Comparison of ENCODE assay signal across 8 cellular contexts in genomic region chr6:37705239-37706051, GRCh38. TPM values are rescaled to one million over a fixed set of nuclear protein-coding genes. Genes with fewer than 3 reads are reported as not detected.
DNase-seq lines count a peak whose midpoint lies in the region; ATAC-seq and TF ChIP-seq lines count a peak whose summit lies in the region.

No MANE protein-coding gene starts in this region.

- CTCF ChIA-PET in naive thymus-derived CD4-positive, alpha-beta T cell (lab: Charles Lee): interaction anchor here (0.6 to 1.2 kb wide), 3 partner anchors 14 to 164 kb away, joined by 3 to 4 read pairs (median 3); no protein-coding TSS in a partner anchor

- POLR2A ChIA-PET in naive thymus-derived CD4-positive, alpha-beta T cell (lab: Charles Lee): interaction anchor here (0.6 kb wide), 2 partner anchors 146 to 540 kb away, joined by 4 to 7 read pairs; no protein-coding TSS in a partner anchor

- H3K27me3 Mint-ChIP-seq in activated T-cell treated with anti-CD3 and anti-CD28 coated beads, Interleukin-2, amount 50 U/mL, for 72 hours (ENCODE audit: low read depth): no peaks in the 10 kb centered on the region
- peaks cover 0 to 39% (median 0%) of the 10 kb centered on the region in 5 donors for H3K27me3 Mint-ChIP-seq in naive thymus-derived CD4-positive, alpha-beta T cell

- intact Hi-C loops in naive thymus-derived CD4-positive, alpha-beta T cell (cut with micrococcal nuclease): loop anchor here (1.0 to 10.0 kb wide), 7 partner anchors 85 to 969 kb away; no protein-coding TSS in a partner anchor

- peak; percentile 88 to 90 for ATAC-seq in activated T-cell treated with anti-CD3 and anti-CD28 coated beads, Interleukin-2, amount 50 U/mL, for 72 hours (replicated peaks in 1 of 2)
- peak; percentile 86 for ATAC-seq in naive thymus-derived CD4-positive, alpha-beta T cell
- no peak for ATAC-seq in HG02973 (IDR thresholded peaks at IDR 0.05; ENCODE audit: unreplicated experiment)

- peak overlapping the region; percentile 20 for H3K4me2 ChIP-seq in fibroblast of lung (ENCODE audit: extremely low read depth, insufficient read depth, low read length)

- H3K27ac ChIP-seq in fibroblast of lung (ENCODE audit: insufficient read depth, low read length): no peak overlapping the region
- H3K27ac ChIP-seq in naive thymus-derived CD4-positive, alpha-beta T cell (ENCODE audit: low read depth, low read length): peak overlapping the region; percentile 46

- no peaks in the 10 kb centered on the region for H3K9me3 Mint-ChIP-seq in activated T-cell treated with anti-CD3 and anti-CD28 coated beads, Interleukin-2, amount 50 U/mL, for 72 hours
- H3K9me3 Mint-ChIP-seq in naive thymus-derived CD4-positive, alpha-beta T cell: no peaks in the 10 kb centered on the region

- H3K4me3 Mint-ChIP-seq in activated T-cell treated with anti-CD3 and anti-CD28 coated beads, Interleukin-2, amount 50 U/mL, for 72 hours: peak overlapping the region; percentile 78 to 82
- H3K4me3 Mint-ChIP-seq in naive thymus-derived CD4-positive, alpha-beta T cell: peak overlapping the region; percentile 79 to 90 (median 86)

- no peaks in the 10 kb centered on the region for H3K27me3 ChIP-seq in fibroblast of lung (ENCODE audit: control insufficient read depth, insufficient read depth, low read length)
- no peaks in the 10 kb centered on the region for H3K27me3 ChIP-seq in naive thymus-derived CD4-positive, alpha-beta T cell (ENCODE audit: control insufficient read depth in 2 of 2, insufficient read depth in 2 of 2, low read length in 2 of 2)

- H3K27ac Mint-ChIP-seq in activated T-cell treated with anti-CD3 and anti-CD28 coated beads, Interleukin-2, amount 50 U/mL, for 72 hours: no peak overlapping the region
- H3K27ac Mint-ChIP-seq in naive thymus-derived CD4-positive, alpha-beta T cell: peak overlapping the region; percentile 55 to 91 (median 82)

- H3K9ac ChIP-seq in fibroblast of lung (ENCODE audit: insufficient read depth, low read length): no peak overlapping the region

- H3K4me1 Mint-ChIP-seq in activated T-cell treated with anti-CD3 and anti-CD28 coated beads, Interleukin-2, amount 50 U/mL, for 72 hours (ENCODE audit: low read depth): peaks cover 16% of the 10 kb centered on the region
- peaks cover 10 to 17% (median 14%) of the 10 kb centered on the region in 7 donors for H3K4me1 Mint-ChIP-seq in naive thymus-derived CD4-positive, alpha-beta T cell

- H3K4me1 ChIP-seq in fibroblast of lung (ENCODE audit: control insufficient read depth, extremely low read depth, insufficient read depth, low read length): peaks cover 5% of the 10 kb centered on the region
- H3K4me1 ChIP-seq in naive thymus-derived CD4-positive, alpha-beta T cell (ENCODE audit: control insufficient read depth in 2 of 2, insufficient read depth in 2 of 2, low read length in 2 of 2): peaks cover 5 to 6% of the 10 kb centered on the region in 2 donors

- H4K20me1 ChIP-seq in fibroblast of lung (ENCODE audit: control insufficient read depth, extremely low read depth, insufficient read depth, low read length): no peaks in the 10 kb centered on the region

- peak overlapping the region in 3 of 4 experiments; percentile 7 to 54 (median 52) for H3K4me3 ChIP-seq in fibroblast of lung (replicated peaks in 1 of 4; ENCODE audit: control extremely low read depth in 1 of 4, insufficient read depth in 1 of 4, low read depth in 3 of 4, low read length in 4 of 4)
- peak overlapping the region; percentile 60 for H3K4me3 ChIP-seq in naive thymus-derived CD4-positive, alpha-beta T cell (ENCODE audit: low read length)

- H2AFZ ChIP-seq in fibroblast of lung (ENCODE audit: low read length): peak overlapping the region; percentile 25

- no peaks in the 10 kb centered on the region for H3K36me3 Mint-ChIP-seq in activated T-cell treated with anti-CD3 and anti-CD28 coated beads, Interleukin-2, amount 50 U/mL, for 72 hours (ENCODE audit: insufficient read depth in 2 of 2)
- H3K36me3 Mint-ChIP-seq in naive thymus-derived CD4-positive, alpha-beta T cell: no peaks in the 10 kb centered on the region

- peak; percentile 58 to 67 for TF ChIP-seq CTCF in fibroblast of lung (conservative IDR thresholded peaks at IDR 0.05 in 1 of 2, IDR thresholded peaks at IDR 0.05 in 1 of 2; ENCODE audit: low read depth in 1 of 2, low read length in 2 of 2)

- no peaks in the 10 kb centered on the region for H3K79me2 ChIP-seq in fibroblast of lung (ENCODE audit: control insufficient read depth, insufficient read depth, low read length)

- DNase-seq in COLO668 (lab: John Stamatoyannopoulos, UW; ENCODE audit: unreplicated experiment): peak; percentile 39
- DNase-seq in GOT3 (lab: John Stamatoyannopoulos, UW): peak; percentile 40
- peak; percentile 95 for DNase-seq in NCI-H69 (lab: John Stamatoyannopoulos, UW)
- DNase-seq in activated T-cell treated with anti-CD3 and anti-CD28 coated beads, Interleukin-2, amount 50 U/mL, for 72 hours: peak; percentile 67 to 81
- peak; percentile 87 to 88 for DNase-seq in fibroblast of lung (ENCODE audit: low read depth in 2 of 2)
- peak; percentile 37 to 82 (median 78) for DNase-seq in naive thymus-derived CD4-positive, alpha-beta T cell
- DNase-seq in stimulated activated CD8-positive, alpha-beta memory T cell treated with anti-CD3 and anti-CD28 coated beads, Interleukin-7, amount 100 ng/mL, for 4 hours (ENCODE audit: low read depth in 2 of 2): peak; percentile 64 to 74

- H3K9me3 ChIP-seq in fibroblast of lung (ENCODE audit: control insufficient read depth, insufficient read depth, low read depth, low read length): no peaks in the 10 kb centered on the region
- no peaks in the 10 kb centered on the region for H3K9me3 ChIP-seq in naive thymus-derived CD4-positive, alpha-beta T cell (ENCODE audit: control insufficient read depth in 2 of 3, low read length in 3 of 3)

- no peaks in the 10 kb centered on the region for H3K36me3 ChIP-seq in fibroblast of lung (ENCODE audit: control insufficient read depth, insufficient read depth, low read length)
- H3K36me3 ChIP-seq in naive thymus-derived CD4-positive, alpha-beta T cell (ENCODE audit: control insufficient read depth in 2 of 3, insufficient read depth in 3 of 3, low read length in 3 of 3): no peaks in the 10 kb centered on the region

RNA-seq across cellular contexts. Expression of gene MDGA1, which starts 7.8 kb away (rescaled TPM):
- total RNA-seq in activated T-cell treated with anti-CD3 and anti-CD28 coated beads, Interleukin-2, amount 50 U/mL, for 72 hours: 10 to 100 TPM in 1 of 2 donors, under 1 TPM in 1; 0.07 to 11.5 TPM
- 3.1 and 9.1 TPM in 2 replicates for total RNA-seq in fibroblast of lung
- 7.0 and 8.5 TPM in 2 replicates for polyA plus RNA-seq in fibroblast of lung
- polyA plus RNA-seq in fibroblast of lung (2012): 11.4 and 14.6 TPM in 2 replicates
- polyA minus RNA-seq in fibroblast of lung (ENCODE audit: low replicate concordance): 21.4 and 43.4 TPM in 2 replicates
- 10 to 100 TPM in 3 of 5 experiments, under 1 TPM in 2; 0.08 to 17.8 (median 12.5) TPM for total RNA-seq in naive thymus-derived CD4-positive, alpha-beta T cell
- 1 to 10 TPM in 1 of 2 donors, under 1 TPM in 1; 0.70 to 1.1 TPM for polyA plus RNA-seq in naive thymus-derived CD4-positive, alpha-beta T cell

Comparison
In these comparisons a context has a peak if more than half of its experiments do, and no peak if none do; other contexts are left out.
1. DNase-seq: peak in every context shown above with its lines; median percentile 95 in NCI-H69; 88 in fibroblast of lung; 78 in naive thymus-derived CD4-positive, alpha-beta T cell; 74 in activated T-cell treated with anti-CD3 and anti-CD28 coated beads, Interleukin-2, amount 50 U/mL, for 72 hours; 69 in stimulated activated CD8-positive, alpha-beta memory T cell treated with anti-CD3 and anti-CD28 coated beads, Interleukin-7, amount 100 ng/mL, for 4 hours; 40 in GOT3; 39 in COLO668.